25 cellular contexts compared by ENCODE assay signal in genomic region chr21:32181415-32181814, GRCh38.
"Had no signal": no experiment of that assay in that cellular context is flagged by ENCODE, and none has a peak within 500 bp of the region (broad histone marks: within the 10 kb centered on the region; RNA-seq: fewer than 3 reads in every experiment).

No MANE protein-coding gene starts in this region.

- H3K36me3 ChIP-seq: neural progenitor cell, right lobe of liver, transverse colon, uterus had no signal

- H3K9me3 Mint-ChIP-seq: activated naive CD4-positive, alpha-beta T cell treated with anti-CD3 and anti-CD28 coated beads, Interleukin-2, amount 50 U/mL, for 72 hours; activated T-cell treated with anti-CD3 and anti-CD28 coated beads, Interleukin-2, amount 50 U/mL, for 72 hours; natural killer cell; T-helper 2 cell treated with Interferon-gamma antibody and Interleukin-4, amounts not matched to agents 5 μg/mL and 100 μg/mL, for 36 hours had no signal

- DNase-seq: activated B cell treated with CpG ODN at 0.5 μM for 24 hours; activated CD4-positive, alpha-beta T cell treated with anti-CD3 and anti-CD28 coated beads, Interleukin-2, amount 50 U/mL, for 4 hours; activated naive CD4-positive, alpha-beta T cell; activated T-cell treated with anti-CD3 and anti-CD28 coated beads for 4 hours; activated T-cell treated with anti-CD3 and anti-CD28 coated beads, Interleukin-2, amount 50 U/mL, for 72 hours; dermis blood vessel endothelial cell; effector CD8-positive, alpha-beta T cell; head of caudate nucleus; kidney glomerular epithelial cell; midbrain; natural killer cell; occipital lobe; right lobe of liver; stimulated activated CD4-positive, alpha-beta T cell treated with anti-CD3 and anti-CD28 coated beads, Interleukin-12 subunit alpha, Interleukin-12 subunit beta, amount 100 ng/mL, for 4 hours; stimulated activated CD4-positive, alpha-beta T cell treated with anti-CD3 and anti-CD28 coated beads, Interleukin-4, amount 100 ng/mL, for 1 hour; stimulated activated naive CD8-positive, alpha-beta T cell treated with anti-CD3 and anti-CD28 coated beads, Interleukin-15, Interleukin-2, amounts not matched to agents 100 U/mL and 50 U/mL, for 24 hours; T-helper 1 cell; testis; transverse colon; uterus had no signal

- H3K9me3 ChIP-seq: right lobe of liver, testis, transverse colon, uterus had no signal

- H3K27me3 ChIP-seq: neural progenitor cell, right lobe of liver, testis, transverse colon, uterus had no signal

- ATAC-seq: activated naive CD4-positive, alpha-beta T cell treated with anti-CD3 and anti-CD28 coated beads, Interleukin-2, amount 50 U/mL, for 72 hours; activated T-cell treated with anti-CD3 and anti-CD28 coated beads, Interleukin-2, amount 50 U/mL, for 72 hours; natural killer cell; right lobe of liver; stimulated activated naive CD8-positive, alpha-beta T cell treated with anti-CD3 and anti-CD28 coated beads, Interleukin-15, Interleukin-2, amounts not matched to agents 100 U/mL and 50 U/mL, for 24 hours had no signal

- H3K4me3 Mint-ChIP-seq: activated B cell treated with CpG ODN at 0.5 μM for 24 hours; activated T-cell treated with anti-CD3 and anti-CD28 coated beads, Interleukin-2, amount 50 U/mL, for 72 hours; natural killer cell; neural progenitor cell; T-helper 2 cell treated with Interferon-gamma antibody and Interleukin-4, amounts not matched to agents 5 μg/mL and 100 μg/mL, for 36 hours had no signal

- H3K36me3 Mint-ChIP-seq: activated naive CD4-positive, alpha-beta T cell treated with anti-CD3 and anti-CD28 coated beads, Interleukin-2, amount 50 U/mL, for 72 hours; natural killer cell; neural progenitor cell had no signal

- H3K4me1 Mint-ChIP-seq: activated B cell treated with CpG ODN at 0.5 μM for 24 hours, natural killer cell had no signal

- H3K4me1 ChIP-seq: parathyroid adenoma, right lobe of liver, testis, transverse colon, uterus had no signal

- H3K4me3 ChIP-seq: neural progenitor cell, right lobe of liver, skin epidermis, testis, transverse colon, uterus had no signal

- H3K27ac ChIP-seq: neural progenitor cell, parathyroid adenoma, right lobe of liver, skin epidermis, testis, transverse colon, uterus had no signal

- H3K27ac Mint-ChIP-seq: activated B cell treated with CpG ODN at 0.5 μM for 24 hours; activated naive CD4-positive, alpha-beta T cell treated with anti-CD3 and anti-CD28 coated beads, Interleukin-2, amount 50 U/mL, for 72 hours; activated T-cell treated with anti-CD3 and anti-CD28 coated beads, Interleukin-2, amount 50 U/mL, for 72 hours; natural killer cell; neural progenitor cell; T-helper 2 cell treated with Interferon-gamma antibody and Interleukin-4, amounts not matched to agents 5 μg/mL and 100 μg/mL, for 36 hours had no signal
